19 cellular contexts compared by ENCODE assay signal in genomic region chr12:3083241-3083921, GRCh38. TPM values are rescaled to one million over a fixed set of nuclear protein-coding genes. Genes with fewer than 3 reads are reported as not detected.
DNase-seq lines count a peak whose midpoint lies in the region; ATAC-seq and TF ChIP-seq lines count a peak whose summit lies in the region.
"Had no signal": no experiment of that assay in that cellular context is flagged by ENCODE, and none has a peak within 500 bp of the region (broad histone marks: within the 10 kb centered on the region; RNA-seq: fewer than 3 reads in every experiment).

No MANE protein-coding gene starts in this region.

- H3K9me3 Mint-ChIP-seq in glutamatergic neuron (ENCODE audit: unreplicated experiment) = peaks cover 2% of the 10 kb centered on the region
- H3K9me3 Mint-ChIP-seq: naive thymus-derived CD8-positive, alpha-beta T cell had no signal

- DNase-seq in LHCN-M2 (ENCODE audit: low read depth) (peak; percentile 34), glutamatergic neuron (peak; percentile 2), suprapubic skin (ENCODE audit: low spot score in 2 of 2) (no peak), NCI-H526 (lab: John Stamatoyannopoulos, UW) (no peak), NCI-H510A (lab: John Stamatoyannopoulos, UW) (no peak)
- DNase-seq: activated gamma-delta T cell; GF-D8; naive thymus-derived CD8-positive, alpha-beta T cell; NCI-H1048; NCI-H2107; PC-3; stimulated activated CD4-positive, alpha-beta T cell treated with anti-CD3 and anti-CD28 coated beads, Interleukin-2, amount 100 ng/mL, for 24 hours; T1000 had no signal

- no peak for TF ChIP-seq EP300 in suprapubic skin (IDR thresholded peaks at IDR 0.05)

- H3K27me3 Mint-ChIP-seq in glutamatergic neuron (ENCODE audit: unreplicated experiment) = peaks cover under 1% of the 10 kb centered on the region

- H3K4me3 ChIP-seq in mesodermal cell (ENCODE audit: extremely low read depth, insufficient read depth, low read length, poor library complexity, severe bottlenecking) (no peak overlapping the region), suprapubic skin (no peak overlapping the region)
- H3K4me3 ChIP-seq: ascending aorta, SK-N-MC had no signal

- H3K27me3 ChIP-seq in suprapubic skin = no peaks in the 10 kb centered on the region
- H3K27me3 ChIP-seq: ascending aorta had no signal

- no peak overlapping the region for H3K27ac Mint-ChIP-seq in glutamatergic neuron (ENCODE audit: unreplicated experiment)
- H3K27ac Mint-ChIP-seq: B cell; naive thymus-derived CD8-positive, alpha-beta T cell had no signal

- TF ChIP-seq POLR2A in suprapubic skin (IDR thresholded peaks at IDR 0.05) (no peak), GM18505 (IDR thresholded peaks at IDR 0.05; ENCODE audit: borderline replicate concordance, extremely low read depth, insufficient read depth, insufficient read length) (no peak)

- no peak overlapping the region for H3K4me3 Mint-ChIP-seq in glutamatergic neuron (ENCODE audit: unreplicated experiment)
- H3K4me3 Mint-ChIP-seq: B cell; IgD-negative memory B cell; naive thymus-derived CD8-positive, alpha-beta T cell had no signal

- H3K36me3 Mint-ChIP-seq in glutamatergic neuron (ENCODE audit: unreplicated experiment) = no peaks in the 10 kb centered on the region
- H3K36me3 Mint-ChIP-seq: IgD-negative memory B cell; naive thymus-derived CD8-positive, alpha-beta T cell had no signal

- peak overlapping the region; percentile 23 for H3K27ac ChIP-seq in mesodermal cell (ENCODE audit: low read depth, low read length, severe bottlenecking)
- H3K27ac ChIP-seq in suprapubic skin = peak overlapping the region; percentile 14
- H3K27ac ChIP-seq: ascending aorta, SK-N-MC had no signal

- TF ChIP-seq CTCF in glutamatergic neuron (IDR thresholded peaks at IDR 0.05; ENCODE audit: partially characterized antibody, unreplicated experiment) (no peak), suprapubic skin (IDR thresholded peaks at IDR 0.05) (no peak)

- ATAC-seq in GM18505 (IDR thresholded peaks at IDR 0.05; ENCODE audit: unreplicated experiment) = no peak
- ATAC-seq: naive thymus-derived CD8-positive, alpha-beta T cell; PC-3 had no signal

- H3K36me3 ChIP-seq in mesodermal cell (ENCODE audit: control insufficient read depth, insufficient read depth, low read length) = peaks cover 21% of the 10 kb centered on the region
- peaks cover 2% of the 10 kb centered on the region for H3K36me3 ChIP-seq in suprapubic skin

- H3K4me1 Mint-ChIP-seq in glutamatergic neuron (ENCODE audit: low read depth, unreplicated experiment) = peaks cover 12% of the 10 kb centered on the region
- H3K4me1 Mint-ChIP-seq: B cell, IgD-negative memory B cell had no signal

- 79 to 90% methylated on average over 5 to 6 of the region's 6 CpGs for WGBS in mesodermal cell (ENCODE audit: insufficient coverage in 2 of 2), 2 experiments
- WGBS in suprapubic skin = 68% methylated on average over 6 of the region's 6 CpGs

- H3K9me3 ChIP-seq in mesodermal cell (ENCODE audit: control insufficient read depth, low read length) = peaks cover 5% of the 10 kb centered on the region
- H3K9me3 ChIP-seq in suprapubic skin = no peaks in the 10 kb centered on the region
- H3K9me3 ChIP-seq: ascending aorta had no signal

- H3K4me1 ChIP-seq in mesodermal cell (ENCODE audit: control insufficient read depth, insufficient read depth, low read length, poor library complexity, severe bottlenecking) = peaks cover 17% of the 10 kb centered on the region
- peaks cover 50% of the 10 kb centered on the region for H3K4me1 ChIP-seq in suprapubic skin

RNA-seq across cellular contexts. Expression of gene TSPAN9, which starts 6.2 kb away (rescaled TPM):
- total RNA-seq in LHCN-M2 (2014; rRNA removed) = 19.9 and 28.7 TPM in 2 replicates
- 32.1 TPM for polyA plus RNA-seq in LHCN-M2 (2012)
- 142 TPM for total RNA-seq in glutamatergic neuron (ENCODE audit: unreplicated experiment)
- 40.8 TPM for polyA plus RNA-seq in mesodermal cell (2013, experiment 1 of 2)
- polyA plus RNA-seq in mesodermal cell (2013, experiment 2 of 2) = 33.7 TPM
- 10 to 100 TPM; 27.8 to 47.2 (median 34.3) TPM for total RNA-seq in suprapubic skin
- polyA plus RNA-seq: IgD-negative memory B cell; naive thymus-derived CD8-positive, alpha-beta T cell had no signal

Comparison
In these comparisons a context has a peak if more than half of its experiments do, and no peak if none do; other contexts are left out.
1. DNase-seq: peak in LHCN-M2 (single experiment) and glutamatergic neuron (single experiment); none in suprapubic skin (0 of 2), NCI-H526 (0 of 2) and NCI-H510A (single experiment).